10 cellular contexts compared by ENCODE assay signal in the genomic region with DNA sequence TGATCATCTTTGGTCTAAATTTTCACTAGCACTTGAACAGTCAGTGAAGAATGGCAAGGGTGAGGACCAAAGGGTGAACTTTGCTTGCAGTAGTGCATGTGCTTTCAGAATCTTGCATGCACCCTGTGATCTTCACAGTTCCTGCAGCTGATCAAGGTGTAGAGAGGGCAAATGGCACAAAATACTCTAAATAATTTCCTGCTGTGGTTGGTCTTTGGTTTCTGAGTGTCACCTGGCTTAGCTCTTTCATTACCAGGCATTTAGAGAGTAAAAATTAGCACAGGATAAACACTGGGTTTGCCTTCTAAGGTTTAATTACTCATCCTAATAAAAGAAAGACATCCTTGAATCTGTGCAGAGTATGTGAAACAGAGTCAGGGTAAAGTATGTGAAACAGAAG. TPM values are rescaled to one million over a fixed set of nuclear protein-coding genes. Genes with fewer than 3 reads are reported as not detected.
DNase-seq lines count a peak whose midpoint lies in the region; ATAC-seq and TF ChIP-seq lines count a peak whose summit lies in the region.
"Had no signal": no experiment of that assay in that cellular context is flagged by ENCODE, and none has a peak within 500 bp of the region (broad histone marks: within the 10 kb centered on the region; RNA-seq: fewer than 3 reads in every experiment).

No MANE protein-coding gene starts in this region.

- intact Hi-C loops in CD4-positive, alpha-beta memory T cell (cut with micrococcal nuclease) = loop anchor here (1.0 kb wide), 1 partner anchor 10 kb away; no protein-coding TSS in a partner anchor
- intact Hi-C loops in esophagus squamous epithelium (cut with DNase I) = no loop called here
- intact Hi-C loops in aorta (cut with DNase I) = no loop called here

- CTCF ChIA-PET in CD4-positive, alpha-beta memory T cell (lab: Charles Lee; ENCODE audit: partially characterized antibody) = interaction anchor here (1.2 to 2.2 kb wide), 4 partner anchors 8 to 451 kb away, joined by 3 to 10 read pairs (median 4); no protein-coding TSS in a partner anchor

- H3K9me3 ChIP-seq in CD4-positive, alpha-beta memory T cell (ENCODE audit: control insufficient read depth in 1 of 2, low read length in 2 of 2) = no peaks in the 10 kb centered on the region
- H3K9me3 ChIP-seq in esophagus squamous epithelium (no peaks in the 10 kb centered on the region), aorta (ENCODE audit: control insufficient read depth, low read length) (no peaks in the 10 kb centered on the region)
- H3K9me3 ChIP-seq: Peyer's patch had no signal

- H3K27ac ChIP-seq in CD4-positive, alpha-beta memory T cell (ENCODE audit: low read depth, low read length) = no peak overlapping the region
- H3K27ac ChIP-seq in esophagus squamous epithelium = peak overlapping the region in 3 of 4 donors; percentile 6 to 56 (median 28)
- no peak overlapping the region for H3K27ac ChIP-seq in aorta (ENCODE audit: low read depth in 1 of 2, low read length in 2 of 2)
- H3K27ac ChIP-seq: Peyer's patch had no signal

- H3K27ac Mint-ChIP-seq in CD4-positive, alpha-beta memory T cell = peak overlapping the region in 2 of 7 donors; percentile 3

- peaks cover 62 to 92% (median 80%) of the 10 kb centered on the region in 4 donors for H3K4me1 Mint-ChIP-seq in CD4-positive, alpha-beta memory T cell

- H3K4me3 Mint-ChIP-seq in CD4-positive, alpha-beta memory T cell = peak overlapping the region in 7 of 8 donors; percentile 11 to 79 (median 40)

- no peaks in the 10 kb centered on the region for H3K9me3 Mint-ChIP-seq in CD4-positive, alpha-beta memory T cell

- no peak for TF ChIP-seq POLR2A in esophagus squamous epithelium (IDR thresholded peaks at IDR 0.05)

- ATAC-seq in GM21390 (IDR thresholded peaks at IDR 0.05; ENCODE audit: unreplicated experiment) (peak; percentile 43), aorta (ENCODE audit: low FRiP score) (no peak), GM18873 (IDR thresholded peaks at IDR 0.05; ENCODE audit: low FRiP score, unreplicated experiment) (no peak)

- H3K4me1 ChIP-seq in CD4-positive, alpha-beta memory T cell (ENCODE audit: insufficient read depth, low read length) = peaks cover 99% of the 10 kb centered on the region
- peaks cover 59 to 100% (median 62%) of the 10 kb centered on the region in 3 donors for H3K4me1 ChIP-seq in esophagus squamous epithelium
- peaks cover 2 to 5% of the 10 kb centered on the region in 2 donors for H3K4me1 ChIP-seq in aorta (ENCODE audit: control insufficient read depth in 1 of 2, insufficient read depth in 2 of 2, low read length in 2 of 2)

- H3K36me3 Mint-ChIP-seq in CD4-positive, alpha-beta memory T cell = peaks cover 28 to 35% of the 10 kb centered on the region in 2 donors

- DNase-seq in CD4-positive, alpha-beta memory T cell = peak in 1 of 5 donors; percentile 13
- DNase-seq in NAMALWA (ENCODE audit: low spot score) = peak; percentile 34
- no peak for DNase-seq in esophagus squamous epithelium (lab: John Stamatoyannopoulos, UW)
- no peak for DNase-seq in aorta
- no peak for DNase-seq in NCI-H2029 treated with DMSO at 0.1 percent for 48 hours (lab: John Stamatoyannopoulos, UW)
- DNase-seq in NCI-H2107 (lab: John Stamatoyannopoulos, UW) = no peak
- DNase-seq: GDM1, Peyer's patch had no signal

- no peaks in the 10 kb centered on the region for H3K36me3 ChIP-seq in CD4-positive, alpha-beta memory T cell (ENCODE audit: insufficient read depth, low read length)
- H3K36me3 ChIP-seq in esophagus squamous epithelium (peaks cover 0 to 4% (median 4%) of the 10 kb centered on the region in 3 donors), aorta (ENCODE audit: control insufficient read depth in 1 of 2, insufficient read depth in 2 of 2, low read length in 1 of 2) (peaks cover 0 to 2% of the 10 kb centered on the region in 2 donors)
- H3K36me3 ChIP-seq: Peyer's patch had no signal

- H3K27me3 ChIP-seq in CD4-positive, alpha-beta memory T cell (ENCODE audit: insufficient read depth, low read length) = no peaks in the 10 kb centered on the region
- H3K27me3 ChIP-seq in esophagus squamous epithelium (no peaks in the 10 kb centered on the region), aorta (ENCODE audit: control insufficient read depth in 1 of 2, insufficient read depth in 2 of 2, low read length in 1 of 2) (no peaks in the 10 kb centered on the region)
- H3K27me3 ChIP-seq: Peyer's patch had no signal

- POLR2A ChIA-PET in CD4-positive, alpha-beta memory T cell (lab: Charles Lee; ENCODE audit: partially characterized antibody) = interaction anchor here (1.0 to 11.4 kb wide), 4 partner anchors 9 to 404 kb away, joined by 3 to 127 read pairs (median 4); a partner anchor contains a TSS

- no peaks in the 10 kb centered on the region for H3K27me3 Mint-ChIP-seq in CD4-positive, alpha-beta memory T cell

- TF ChIP-seq CTCF in esophagus squamous epithelium (IDR thresholded peaks at IDR 0.05) = no peak

- no peak overlapping the region for H3K4me3 ChIP-seq in CD4-positive, alpha-beta memory T cell (ENCODE audit: low read length in 2 of 2)
- no peak overlapping the region for H3K4me3 ChIP-seq in esophagus squamous epithelium
- H3K4me3 ChIP-seq in aorta (ENCODE audit: low read length in 2 of 2) = no peak overlapping the region
- H3K4me3 ChIP-seq: Peyer's patch had no signal

RNA-seq across cellular contexts. Expression of a gene that starts 11.4 kb away (rescaled TPM):
- 100 to 1,000 TPM; 108 to 119 TPM for total RNA-seq in CD4-positive, alpha-beta memory T cell
- polyA plus RNA-seq in CD4-positive, alpha-beta memory T cell = 10 to 100 TPM; 15.1 to 28.1 TPM
- total RNA-seq in esophagus squamous epithelium (10 to 100 TPM; 28.0 to 40.4 (median 38.0) TPM), aorta (10 to 100 TPM; 23.2 to 24.2 TPM)
- polyA plus RNA-seq in aorta = 10 to 100 TPM in 1 of 2 donors, 1 to 10 TPM in 1; 9.6 to 12.9 TPM

Comparison
In these comparisons a context has a peak if more than half of its experiments do, and no peak if none do; other contexts are left out.
1. H3K27ac ChIP-seq: peak in esophagus squamous epithelium (3 of 4); none in CD4-positive, alpha-beta memory T cell (single experiment) and aorta (0 of 2).